Comparison of ENCODE assay signal across 1 cellular context in the genomic region with DNA sequence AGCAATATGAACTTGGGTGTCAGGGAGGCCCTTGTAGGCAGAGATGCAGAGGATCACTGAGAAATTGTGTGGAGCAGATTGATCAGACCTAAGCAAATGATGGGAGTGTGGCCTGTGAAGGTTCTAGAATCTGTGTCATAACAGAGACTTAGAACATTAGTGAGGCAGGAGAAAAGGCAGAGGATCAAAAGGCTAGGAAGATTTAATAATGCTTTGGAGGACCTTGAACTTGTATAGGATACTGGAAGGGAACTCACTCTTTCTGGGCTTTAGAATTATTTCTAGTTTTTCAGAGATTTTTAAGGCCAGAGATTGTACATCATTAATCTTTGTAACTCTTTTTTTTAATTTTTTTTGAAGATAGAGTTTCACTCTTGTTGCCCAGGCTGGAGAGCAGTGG.
TF ChIP-seq lines count a peak whose summit lies in the region.

TSBP1 (minus strand) TSS at position 101 of the 400 bp plus-strand sequence. CDS start 197 bp downstream, outside the sequence.

TF ChIP-seq in IMR-90, 13 proteins besides CTCF, POLR2A, EP300 and RAD21:
- TF ChIP-seq MAFK (IDR thresholded peaks at IDR 0.05; ENCODE audit: low read depth, low read length), result no peak
- TF ChIP-seq RCOR1 (IDR thresholded peaks at IDR 0.05; ENCODE audit: insufficient replicate concordance, low read length), result no peak
- TF ChIP-seq, protein P1, sequence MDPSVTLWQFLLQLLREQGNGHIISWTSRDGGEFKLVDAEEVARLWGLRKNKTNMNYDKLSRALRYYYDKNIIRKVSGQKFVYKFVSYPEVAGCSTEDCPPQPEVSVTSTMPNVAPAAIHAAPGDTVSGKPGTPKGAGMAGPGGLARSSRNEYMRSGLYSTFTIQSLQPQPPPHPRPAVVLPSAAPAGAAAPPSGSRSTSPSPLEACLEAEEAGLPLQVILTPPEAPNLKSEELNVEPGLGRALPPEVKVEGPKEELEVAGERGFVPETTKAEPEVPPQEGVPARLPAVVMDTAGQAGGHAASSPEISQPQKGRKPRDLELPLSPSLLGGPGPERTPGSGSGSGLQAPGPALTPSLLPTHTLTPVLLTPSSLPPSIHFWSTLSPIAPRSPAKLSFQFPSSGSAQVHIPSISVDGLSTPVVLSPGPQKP (IDR thresholded peaks at IDR 0.05; ENCODE audit: borderline replicate concordance, low read depth, low read length), result no peak
- no peak for TF ChIP-seq USF2 (IDR thresholded peaks at IDR 0.05; ENCODE audit: low read depth, low read length)
- no peak for TF ChIP-seq NFE2L2 (IDR thresholded peaks at IDR 0.05; ENCODE audit: low read depth, low read length)
- no peak for TF ChIP-seq BHLHE40 (IDR thresholded peaks at IDR 0.05; ENCODE audit: low read depth, low read length)
- no peak for TF ChIP-seq CHD1 (IDR thresholded peaks at IDR 0.05; ENCODE audit: low read depth, low read length)
